ENCODE assay signal across 3 cellular contexts in the genomic region with DNA sequence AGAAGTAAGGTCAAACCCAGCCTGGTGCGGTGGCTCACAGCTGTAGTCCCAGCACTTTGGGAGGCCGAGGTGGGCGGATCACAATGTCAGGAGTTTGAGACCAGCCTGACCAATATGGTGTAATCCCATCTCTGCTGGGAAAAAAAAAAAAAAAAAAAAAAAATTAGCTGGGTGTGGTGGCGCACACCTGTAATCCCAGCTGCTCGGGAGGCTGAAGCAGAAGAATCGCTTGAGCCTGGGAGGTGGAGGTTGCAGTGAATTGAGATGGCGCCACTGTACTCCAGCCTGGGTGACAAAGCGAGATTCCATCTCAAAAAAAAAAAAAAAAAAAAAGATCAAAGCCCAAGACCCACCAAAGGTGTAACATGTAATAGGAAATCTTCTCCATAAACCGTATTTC.
A peak's percentile ranks its signal among the peaks of the same experiment; 100 is the strongest.
TF ChIP-seq lines count a peak whose summit lies in the region.

No MANE protein-coding gene starts in this region.

TF ChIP-seq in HEK293, 187 proteins besides CTCF, POLR2A, EP300 and RAD21:
- TF ChIP-seq, protein P1, sequence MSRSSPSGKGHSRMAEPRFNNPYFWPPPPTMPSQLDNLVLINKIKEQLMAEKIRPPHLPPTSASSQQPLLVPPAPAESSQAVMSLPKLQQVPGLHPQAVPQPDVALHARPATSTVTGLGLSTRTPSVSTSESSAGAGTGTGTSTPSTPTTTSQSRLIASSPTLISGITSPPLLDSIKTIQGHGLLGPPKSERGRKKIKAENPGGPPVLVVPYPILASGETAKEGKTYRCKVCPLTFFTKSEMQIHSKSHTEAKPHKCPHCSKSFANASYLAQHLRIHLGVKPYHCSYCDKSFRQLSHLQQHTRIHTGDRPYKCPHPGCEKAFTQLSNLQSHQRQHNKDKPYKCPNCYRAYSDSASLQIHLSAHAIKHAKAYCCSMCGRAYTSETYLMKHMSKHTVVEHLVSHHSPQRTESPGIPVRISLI (tag by site-specific recombination; IDR thresholded peaks at IDR 0.05), result 0 out of 2 replicates have a peak, but pooled peaks have one; percentile 18

TF ChIP-seq in K562, 482 proteins besides CTCF, POLR2A, EP300 and RAD21:
- TF ChIP-seq, protein P2, sequence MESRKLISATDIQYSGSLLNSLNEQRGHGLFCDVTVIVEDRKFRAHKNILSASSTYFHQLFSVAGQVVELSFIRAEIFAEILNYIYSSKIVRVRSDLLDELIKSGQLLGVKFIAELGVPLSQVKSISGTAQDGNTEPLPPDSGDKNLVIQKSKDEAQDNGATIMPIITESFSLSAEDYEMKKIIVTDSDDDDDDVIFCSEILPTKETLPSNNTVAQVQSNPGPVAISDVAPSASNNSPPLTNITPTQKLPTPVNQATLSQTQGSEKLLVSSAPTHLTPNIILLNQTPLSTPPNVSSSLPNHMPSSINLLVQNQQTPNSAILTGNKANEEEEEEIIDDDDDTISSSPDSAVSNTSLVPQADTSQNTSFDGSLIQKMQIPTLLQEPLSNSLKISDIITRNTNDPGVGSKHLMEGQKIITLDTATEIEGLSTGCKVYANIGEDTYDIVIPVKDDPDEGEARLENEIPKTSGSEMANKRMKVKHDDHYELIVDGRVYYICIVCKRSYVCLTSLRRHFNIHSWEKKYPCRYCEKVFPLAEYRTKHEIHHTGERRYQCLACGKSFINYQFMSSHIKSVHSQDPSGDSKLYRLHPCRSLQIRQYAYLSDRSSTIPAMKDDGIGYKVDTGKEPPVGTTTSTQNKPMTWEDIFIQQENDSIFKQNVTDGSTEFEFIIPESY (CRISPR knock-in tag; IDR thresholded peaks at IDR 0.05), result peak; percentile 86; the same call in 1 of the 2 replicates
- TF ChIP-seq SMARCA5 (IDR thresholded peaks at IDR 0.05) (peak; percentile 28; the same call in 1 of the 2 replicates), LEF1 (IDR thresholded peaks at IDR 0.05) (peak; percentile 46; the same call in 1 of the 2 replicates), KDM1A (IDR thresholded peaks at IDR 0.05) (0 out of 4 replicates have a peak, but pooled peaks of 1 of the 2 experiments have one; percentile 13), ZNF384 (IDR thresholded peaks at IDR 0.05; ENCODE audit: low read depth, low read length) (peak; percentile 44; the same call in 1 of the 2 replicates)

TF ChIP-seq in HepG2, 621 proteins besides CTCF, POLR2A, EP300 and RAD21:
- TF ChIP-seq, protein P1 (CRISPR knock-in tag; IDR thresholded peaks at IDR 0.05; ENCODE audit: borderline replicate concordance), result peak; percentile 22; the same call in 1 of the 2 replicates
- peak; percentile 75 for TF ChIP-seq ZNF460 (CRISPR knock-in tag; IDR thresholded peaks at IDR 0.05; ENCODE audit: borderline replicate concordance)
